In genomic region chr13:49620170-49620621, GRCh38 we compare ENCODE assay signal across 1 cellular context.
A peak's percentile ranks its signal among the peaks of the same experiment; 100 is the strongest.
TF ChIP-seq lines count a peak whose summit lies in the region.

No MANE protein-coding gene starts in this region.

TF ChIP-seq in K562, 482 proteins besides CTCF, POLR2A, EP300 and RAD21 (continued from another document):
- TF ChIP-seq ZNF407 (IDR thresholded peaks at IDR 0.05; ENCODE audit: low read depth) (peak; percentile 85), CCNT2 (IDR thresholded peaks at IDR 0.05; ENCODE audit: borderline replicate concordance, extremely low read depth, insufficient read length, low read depth, low read length) (no peak), SIX5 (IDR thresholded peaks at IDR 0.05; ENCODE audit: borderline replicate concordance in 1 of 2, insufficient read depth in 1 of 2, low read depth in 1 of 2, low read length in 2 of 2) (no peak), L3MBTL2 (IDR thresholded peaks at IDR 0.05) (0 out of 2 replicates have a peak, but pooled peaks have one; percentile 13)
